In genomic region chr3:16568115-16568514, GRCh38 we compare ENCODE assay signal across 42 cellular contexts. TPM values are rescaled to one million over a fixed set of nuclear protein-coding genes. Genes with fewer than 3 reads are reported as not detected.
"Had no signal": no experiment of that assay in that cellular context is flagged by ENCODE, and none has a peak within 500 bp of the region (broad histone marks: within the 10 kb centered on the region; RNA-seq: fewer than 3 reads in every experiment).

No MANE protein-coding gene starts in this region.

- H3K27me3 Mint-ChIP-seq: activated naive CD4-positive, alpha-beta T cell treated with anti-CD3 and anti-CD28 coated beads, Interleukin-2, amount 50 U/mL, for 24 hours; activated naive CD8-positive, alpha-beta T cell treated with anti-CD3 and anti-CD28 coated beads for 36 hours; brain had no signal

- ATAC-seq: activated naive CD4-positive, alpha-beta T cell treated with anti-CD3 and anti-CD28 coated beads, Interleukin-2, amount 50 U/mL, for 72 hours; activated naive CD8-positive, alpha-beta T cell treated with anti-CD3 and anti-CD28 coated beads, Interleukin-2, amount 50 U/mL, for 24 hours; activated T-cell treated with anti-CD3 and anti-CD28 coated beads, Interleukin-2, amount 50 U/mL, for 4 hours; activated T-helper 17 cell treated with anti-CD3 and anti-CD28 coated beads, Interleukin-2, amount 50 U/mL, for 72 hours; body of pancreas had no signal

- H3K9me3 ChIP-seq: adrenal gland, body of pancreas had no signal

- H3K9me3 Mint-ChIP-seq: activated naive CD4-positive, alpha-beta T cell treated with anti-CD3 and anti-CD28 coated beads, Interleukin-2, amount 10 ng/mL, durations not matched to agents 7 days and 5 days; activated naive CD4-positive, alpha-beta T cell treated with anti-CD3 and anti-CD28 coated beads, Interleukin-2, amount 50 U/mL, for 24 hours; activated T-cell treated with anti-CD3 and anti-CD28 coated beads, Interleukin-2, amount 50 U/mL, for 24 hours; activated T-cell treated with anti-CD3 and anti-CD28 coated beads, Interleukin-2, amount 50 U/mL, for 4 hours; activated T-helper 1 cell treated with anti-CD3 and anti-CD28 coated beads, Interleukin-12 subunit alpha, Interleukin-12 subunit beta, Interleukin-2, Interleukin-4 antibody, amounts not matched to agents 30 ng/mL and 10 ng/mL and 1 ng/mL, durations not matched to agents 14 hours and 24 hours and 36 hours; activated T-helper 17 cell treated with anti-CD3 and anti-CD28 coated beads, Interleukin-2, amount 50 U/mL, for 72 hours; central memory CD8-positive, alpha-beta T cell had no signal

- H3K27ac Mint-ChIP-seq: activated naive CD4-positive, alpha-beta T cell treated with anti-CD3 and anti-CD28 coated beads for 36 hours; activated naive CD4-positive, alpha-beta T cell treated with anti-CD3 and anti-CD28 coated beads, Interleukin-2, amount 10 ng/mL, durations not matched to agents 7 days and 5 days; activated naive CD4-positive, alpha-beta T cell treated with anti-CD3 and anti-CD28 coated beads, Interleukin-2, amount 50 U/mL, for 24 hours; activated naive CD4-positive, alpha-beta T cell treated with anti-CD3 and anti-CD28 coated beads, Interleukin-2, amount 50 U/mL, for 72 hours; activated naive CD8-positive, alpha-beta T cell; activated naive CD8-positive, alpha-beta T cell treated with anti-CD3 and anti-CD28 coated beads for 36 hours; activated naive CD8-positive, alpha-beta T cell treated with anti-CD3 and anti-CD28 coated beads, Interleukin-2, amount 10 ng/mL, durations not matched to agents 7 days and 5 days; activated naive CD8-positive, alpha-beta T cell treated with anti-CD3 and anti-CD28 coated beads, Interleukin-2, amount 50 U/mL, for 24 hours; activated T-cell treated with anti-CD3 and anti-CD28 coated beads, Interleukin-2, amount 50 U/mL, for 24 hours; activated T-helper 1 cell treated with anti-CD3 and anti-CD28 coated beads, Interleukin-12 subunit alpha, Interleukin-12 subunit beta, Interleukin-2, Interleukin-4 antibody, amounts not matched to agents 30 ng/mL and 10 ng/mL and 1 ng/mL, durations not matched to agents 14 hours and 24 hours and 36 hours; activated T-helper 17 cell treated with anti-CD3 and anti-CD28 coated beads, Interleukin-2, amount 50 U/mL, for 72 hours; activated T-helper 2 cell treated with anti-CD3 and anti-CD28 coated beads, Interferon-gamma antibody, Interleukin-2, Interleukin-4, amounts not matched to agents 10 μg/mL and 5 μg/mL and 100 μg/mL, durations not matched to agents 14 hours and 24 hours and 36 hours; brain had no signal

- H3K4me3 ChIP-seq: adrenal gland, ascending aorta, body of pancreas, breast epithelium, cardiac muscle cell had no signal

- H3K27ac ChIP-seq: adrenal gland, ascending aorta, body of pancreas, brain microvascular endothelial cell, breast epithelium, cardiac muscle cell had no signal

- H3K4me1 Mint-ChIP-seq: activated naive CD4-positive, alpha-beta T cell treated with anti-CD3 and anti-CD28 coated beads, Interleukin-2, amount 10 ng/mL, durations not matched to agents 7 days and 5 days; activated naive CD4-positive, alpha-beta T cell treated with anti-CD3 and anti-CD28 coated beads, Interleukin-2, amount 50 U/mL, for 24 hours; activated naive CD8-positive, alpha-beta T cell treated with anti-CD3 and anti-CD28 coated beads for 36 hours; activated naive CD8-positive, alpha-beta T cell treated with anti-CD3 and anti-CD28 coated beads, Interleukin-2, amount 10 ng/mL, durations not matched to agents 7 days and 5 days; activated naive CD8-positive, alpha-beta T cell treated with anti-CD3 and anti-CD28 coated beads, Interleukin-2, amount 50 U/mL, for 24 hours; activated T-helper 17 cell treated with anti-CD3 and anti-CD28 coated beads, Interleukin-2, amount 50 U/mL, for 72 hours; brain; central memory CD8-positive, alpha-beta T cell had no signal

- H3K4me1 ChIP-seq: adrenal gland, ascending aorta, body of pancreas, breast epithelium had no signal

- H3K36me3 Mint-ChIP-seq: activated naive CD4-positive, alpha-beta T cell treated with anti-CD3 and anti-CD28 coated beads, Interleukin-2, amount 10 ng/mL, durations not matched to agents 7 days and 5 days; activated naive CD4-positive, alpha-beta T cell treated with anti-CD3 and anti-CD28 coated beads, Interleukin-2, amount 50 U/mL, for 24 hours; activated naive CD8-positive, alpha-beta T cell treated with anti-CD3 and anti-CD28 coated beads for 36 hours; activated naive CD8-positive, alpha-beta T cell treated with anti-CD3 and anti-CD28 coated beads, Interleukin-2, amount 10 ng/mL, durations not matched to agents 7 days and 5 days; brain had no signal

- H3K4me3 Mint-ChIP-seq: activated naive CD4-positive, alpha-beta T cell treated with anti-CD3 and anti-CD28 coated beads for 36 hours; activated naive CD4-positive, alpha-beta T cell treated with anti-CD3 and anti-CD28 coated beads, Interleukin-2, amount 10 ng/mL, durations not matched to agents 7 days and 5 days; activated naive CD4-positive, alpha-beta T cell treated with anti-CD3 and anti-CD28 coated beads, Interleukin-2, amount 50 U/mL, for 24 hours; activated naive CD8-positive, alpha-beta T cell; activated naive CD8-positive, alpha-beta T cell treated with anti-CD3 and anti-CD28 coated beads for 36 hours; activated naive CD8-positive, alpha-beta T cell treated with anti-CD3 and anti-CD28 coated beads, Interleukin-2, amount 10 ng/mL, durations not matched to agents 7 days and 5 days; activated naive CD8-positive, alpha-beta T cell treated with anti-CD3 and anti-CD28 coated beads, Interleukin-2, amount 50 U/mL, for 24 hours; activated T-cell treated with anti-CD3 and anti-CD28 coated beads, Interleukin-2, amount 50 U/mL, for 24 hours; activated T-cell treated with anti-CD3 and anti-CD28 coated beads, Interleukin-2, amount 50 U/mL, for 4 hours; activated T-helper 1 cell treated with anti-CD3 and anti-CD28 coated beads, Interleukin-12 subunit alpha, Interleukin-12 subunit beta, Interleukin-2, Interleukin-4 antibody, amounts not matched to agents 30 ng/mL and 10 ng/mL and 1 ng/mL, durations not matched to agents 14 hours and 24 hours and 36 hours; activated T-helper 17 cell treated with anti-CD3 and anti-CD28 coated beads, Interleukin-2, amount 50 U/mL, for 72 hours; brain; central memory CD8-positive, alpha-beta T cell had no signal

- H3K27me3 ChIP-seq: adrenal gland, ascending aorta, body of pancreas, brain microvascular endothelial cell, breast epithelium, cardiac muscle cell had no signal

- H3K36me3 ChIP-seq: adrenal gland, ascending aorta, brain microvascular endothelial cell, breast epithelium, cardiac muscle cell had no signal

- DNase-seq: activated effector memory CD4-positive, alpha-beta T cell treated with anti-CD3 and anti-CD28 coated beads, Interleukin-2, amount 50 U/mL, for 16 hours; activated effector memory CD4-positive, alpha-beta T cell treated with Interleukin-2 at 50 U/mL for 16 hours; activated gamma-delta T cell; activated gamma-delta T cell treated with Interleukin-2 at 50 U/mL for 16 hours; activated naive CD4-positive, alpha-beta T cell; activated naive CD4-positive, alpha-beta T cell treated with anti-CD3 and anti-CD28 coated beads for 36 hours; activated naive CD4-positive, alpha-beta T cell treated with anti-CD3 and anti-CD28 coated beads, Interleukin-2, amount 10 ng/mL, durations not matched to agents 7 days and 5 days; activated naive CD4-positive, alpha-beta T cell treated with anti-CD3 and anti-CD28 coated beads, Interleukin-2, amount 50 U/mL, for 16 hours; activated naive CD4-positive, alpha-beta T cell treated with Interleukin-2 at 50 U/mL for 16 hours; activated naive CD8-positive, alpha-beta T cell treated with anti-CD3 and anti-CD28 coated beads for 36 hours; activated naive CD8-positive, alpha-beta T cell treated with anti-CD3 and anti-CD28 coated beads, Interleukin-2, amount 10 ng/mL, durations not matched to agents 7 days and 5 days; activated naive CD8-positive, alpha-beta T cell treated with anti-CD3 and anti-CD28 coated beads, Interleukin-2, amount 50 U/mL, for 24 hours; activated T-cell treated with anti-CD3 and anti-CD28 coated beads, Interleukin-2, amount 50 U/mL, for 1 hour; activated T-cell treated with anti-CD3 and anti-CD28 coated beads, Interleukin-2, amount 50 U/mL, for 24 hours; activated T-cell treated with anti-CD3 and anti-CD28 coated beads, Interleukin-2, amount 50 U/mL, for 4 hours; activated T-cell treated with anti-CD3 and anti-CD28 coated beads, Interleukin-2, amount 50 U/mL, for 48 hours; adrenal gland; amniotic stem cell; amygdala; anterior cingulate cortex; aorta; body of pancreas; brain microvascular endothelial cell; caudate nucleus; central memory CD4-positive, alpha-beta T cell; cerebellar nuclear complex had no signal

RNA-seq across cellular contexts. Expression of gene DAZL, which starts 37.1 kb away (rescaled TPM):
- total RNA-seq: activated naive CD4-positive, alpha-beta T cell treated with anti-CD3 and anti-CD28 coated beads for 36 hours; activated naive CD4-positive, alpha-beta T cell treated with anti-CD3 and anti-CD28 coated beads, Interleukin-2, amount 50 U/mL, for 72 hours; activated naive CD8-positive, alpha-beta T cell treated with anti-CD3 and anti-CD28 coated beads for 36 hours; activated naive CD8-positive, alpha-beta T cell treated with anti-CD3 and anti-CD28 coated beads, Interleukin-2, amount 10 ng/mL, durations not matched to agents 7 days and 5 days; activated T-helper 2 cell treated with anti-CD3 and anti-CD28 coated beads, Interferon-gamma antibody, Interleukin-2, Interleukin-4, amounts not matched to agents 10 μg/mL and 5 μg/mL and 100 μg/mL, durations not matched to agents 14 hours and 24 hours and 36 hours; adrenal gland; aorta; ascending aorta; astrocyte; body of pancreas; breast epithelium; bronchial epithelial cell; cardiac muscle cell; cardiac septum; chondrocyte had no signal
- polyA plus RNA-seq: adipose tissue, aorta had no signal
